ENCODE assay signal across 8 cellular contexts in the genomic region with DNA sequence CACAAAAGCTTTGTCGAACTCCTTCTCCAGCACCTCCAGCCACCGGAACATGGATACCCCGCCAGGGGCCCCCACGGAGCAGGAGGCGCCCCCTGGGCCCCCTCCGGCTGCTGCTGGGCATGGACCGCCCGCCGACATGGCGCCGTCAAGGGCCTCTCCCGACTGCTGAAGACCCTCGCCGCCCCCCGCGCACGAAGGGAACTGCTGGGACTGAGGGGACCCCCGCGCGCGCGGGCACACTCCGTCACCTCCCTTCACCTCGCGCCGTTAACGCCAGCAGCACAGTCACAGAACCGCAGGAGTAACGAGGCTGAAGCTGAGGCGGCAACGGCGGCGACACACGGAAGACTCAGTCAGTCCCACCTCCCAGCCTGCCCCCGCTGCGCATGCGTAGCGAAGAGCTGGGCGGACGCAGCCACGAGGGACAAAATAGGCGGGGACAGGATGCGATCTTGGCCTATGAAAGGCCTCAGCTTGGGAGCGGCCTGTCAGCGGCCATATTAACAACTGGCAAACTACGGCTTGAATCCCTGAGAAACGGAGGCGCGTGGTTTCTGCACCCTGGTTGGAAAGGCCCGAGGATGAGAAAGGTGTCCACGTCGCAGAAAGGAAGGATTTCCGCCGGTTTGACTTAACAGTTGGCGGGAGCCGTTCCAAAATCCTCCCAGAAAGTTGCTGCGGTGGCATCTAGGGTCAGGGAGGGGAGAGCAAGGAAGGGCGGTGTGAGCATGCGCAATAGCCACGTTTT. TPM values are rescaled to one million over a fixed set of nuclear protein-coding genes. Genes with fewer than 3 reads are reported as not detected.
DNase-seq lines count a peak whose midpoint lies in the region; ATAC-seq lines count a peak whose summit lies in the region.

A gene (minus strand): TSS at position 361 of the 748 bp plus-strand sequence. CDS start 223 bp downstream, at position 138.

- peak within 1 kb of the TSS; percentile 97 to 98 for H3K27ac Mint-ChIP-seq in effector memory CD8-positive, alpha-beta T cell

- CTCF ChIA-PET in activated CD8-positive, alpha-beta memory T cell treated with anti-CD3 and anti-CD28 coated beads for 36 hours (lab: Charles Lee) = interaction anchor here (0.7 to 1.2 kb wide), 3 partner anchors 25 to 152 kb away, joined by 3 to 4 read pairs (median 3); no protein-coding TSS in a partner anchor

- POLR2A ChIA-PET in activated CD8-positive, alpha-beta memory T cell treated with anti-CD3 and anti-CD28 coated beads for 36 hours (lab: Charles Lee) = interaction anchor here (0.5 to 1.5 kb wide), 5 partner anchors 34 to 126 kb away, joined by 3 to 9 read pairs (median 4); no protein-coding TSS in a partner anchor

- H3K9me3 Mint-ChIP-seq in effector memory CD8-positive, alpha-beta T cell = no peaks in the 10 kb centered on the region

- peak within 1 kb of the TSS; percentile 99 for H3K4me3 Mint-ChIP-seq in effector memory CD8-positive, alpha-beta T cell

- H3K27me3 Mint-ChIP-seq in effector memory CD8-positive, alpha-beta T cell = no peaks in the 10 kb centered on the region

- ATAC-seq in GM19468 (IDR thresholded peaks at IDR 0.05; ENCODE audit: extremely low read depth, unreplicated experiment) = peak; percentile 96
- ATAC-seq in effector memory CD8-positive, alpha-beta T cell (replicated peaks) = peak; percentile 92

- H3K36me3 Mint-ChIP-seq in effector memory CD8-positive, alpha-beta T cell (ENCODE audit: insufficient read depth) = peaks cover 18% of the 10 kb centered on the region

- peaks cover 31 to 45% of the 10 kb centered on the region in 2 donors for H3K4me1 Mint-ChIP-seq in effector memory CD8-positive, alpha-beta T cell (ENCODE audit: low read depth in 2 of 2)

- DNase-seq in COLO668 (lab: John Stamatoyannopoulos, UW; ENCODE audit: unreplicated experiment) (peak; percentile 91), HS-5 (ENCODE audit: low read depth) (peak; percentile 91), medulla oblongata (ENCODE audit: extremely low spot score) (peak; percentile 99)
- peak; percentile 92 for DNase-seq in NK-92 treated with Interleukin-12 subunit alpha and Interleukin-12 subunit beta, amount 100 ng/mL, for 24 hours (lab: John Stamatoyannopoulos, UW)
- peak; percentile 91 to 92 (median 91) for DNase-seq in effector memory CD8-positive, alpha-beta T cell
- DNase-seq in stimulated activated CD8-positive, alpha-beta memory T cell treated with anti-CD3 and anti-CD28 coated beads, Interleukin-12 subunit alpha, Interleukin-12 subunit beta, amount 100 ng/mL, for 1 hour (ENCODE audit: low read depth) = peak; percentile 85

RNA-seq across cellular contexts. Expression of the gene that starts here (rescaled TPM):
- 10 to 100 TPM; 20.5 to 20.8 TPM for total RNA-seq in activated CD8-positive, alpha-beta memory T cell treated with anti-CD3 and anti-CD28 coated beads for 36 hours

Comparison
In these comparisons a context has a peak if more than half of its experiments do, and no peak if none do; other contexts are left out.
1. Peak in every context shown above with its lines: DNase-seq and ATAC-seq.